Comparison of ENCODE assay signal across 12 cellular contexts in the genomic region with DNA sequence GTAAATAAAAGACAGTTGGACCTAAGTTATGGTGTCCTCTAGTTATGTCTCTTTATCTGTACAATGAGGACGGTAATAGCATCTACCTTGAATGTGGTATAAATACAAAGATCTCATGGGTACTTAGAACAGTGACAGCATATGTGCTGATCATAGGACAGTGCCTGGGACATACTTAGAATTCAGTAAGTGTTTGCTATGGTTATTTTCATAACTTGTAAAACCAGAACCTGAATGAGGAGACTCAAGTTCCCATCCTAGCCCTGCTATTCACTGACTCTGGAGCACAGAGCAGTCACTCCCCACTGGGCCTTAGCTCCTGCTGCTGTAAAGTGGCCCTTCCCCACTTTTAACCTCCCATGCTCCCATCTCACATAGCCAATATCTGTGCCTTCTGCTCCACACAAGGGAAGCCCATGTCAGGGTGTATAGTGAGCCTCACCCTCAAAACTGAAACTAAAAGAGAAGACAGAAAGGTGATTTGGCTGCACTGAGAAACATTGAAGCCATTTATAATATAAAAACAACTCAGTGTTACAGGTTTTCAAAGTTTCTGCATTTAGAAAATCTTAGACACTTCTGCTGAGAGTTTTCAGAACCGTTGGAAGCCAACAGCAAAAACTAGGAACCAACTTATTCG.
DNase-seq lines count a peak whose midpoint lies in the region; ATAC-seq lines count a peak whose summit lies in the region.
"Had no signal": no experiment of that assay in that cellular context is flagged by ENCODE, and none has a peak within 500 bp of the region (broad histone marks: within the 10 kb centered on the region; RNA-seq: fewer than 3 reads in every experiment).

No MANE protein-coding gene starts in this region.

- no peaks in the 10 kb centered on the region for H3K4me1 Mint-ChIP-seq in stimulated activated effector memory CD8-positive, alpha-beta T cell treated with anti-CD3 and anti-CD28 coated beads, Interleukin-12 subunit alpha, Interleukin-12 subunit beta, amount 100 ng/mL, for 72 hours

- H3K9me3 Mint-ChIP-seq in stimulated activated effector memory CD8-positive, alpha-beta T cell treated with anti-CD3 and anti-CD28 coated beads, Interleukin-12 subunit alpha, Interleukin-12 subunit beta, amount 100 ng/mL, for 72 hours = no peaks in the 10 kb centered on the region
- H3K9me3 Mint-ChIP-seq: activated naive CD8-positive, alpha-beta T cell treated with anti-CD3 and anti-CD28 coated beads for 36 hours; CD4-positive, alpha-beta T cell; T-helper 2 cell treated with Interferon-gamma antibody and Interleukin-4, amounts not matched to agents 5 μg/mL and 100 μg/mL, for 36 hours had no signal

- H3K4me3 Mint-ChIP-seq in stimulated activated effector memory CD8-positive, alpha-beta T cell treated with anti-CD3 and anti-CD28 coated beads, Interleukin-12 subunit alpha, Interleukin-12 subunit beta, amount 100 ng/mL, for 72 hours = no peak overlapping the region
- H3K4me3 Mint-ChIP-seq: activated naive CD8-positive, alpha-beta T cell treated with anti-CD3 and anti-CD28 coated beads for 36 hours; CD4-positive, alpha-beta T cell; T-helper 2 cell treated with Interferon-gamma antibody and Interleukin-4, amounts not matched to agents 5 μg/mL and 100 μg/mL, for 36 hours had no signal

- ATAC-seq in GM19025 (IDR thresholded peaks at IDR 0.05; ENCODE audit: low read depth, unreplicated experiment) = peak; percentile 75
- peak; percentile 79 for ATAC-seq in GM21619 (IDR thresholded peaks at IDR 0.05; ENCODE audit: unreplicated experiment)
- ATAC-seq in HG03342 (IDR thresholded peaks at IDR 0.05; ENCODE audit: unreplicated experiment) = peak; percentile 75
- ATAC-seq in stimulated activated effector memory CD8-positive, alpha-beta T cell treated with anti-CD3 and anti-CD28 coated beads, Interleukin-12 subunit alpha, Interleukin-12 subunit beta, amount 100 ng/mL, for 72 hours = peak; percentile 40
- ATAC-seq: Panc1 had no signal

- H3K36me3 Mint-ChIP-seq in stimulated activated effector memory CD8-positive, alpha-beta T cell treated with anti-CD3 and anti-CD28 coated beads, Interleukin-12 subunit alpha, Interleukin-12 subunit beta, amount 100 ng/mL, for 72 hours = no peaks in the 10 kb centered on the region
- H3K36me3 Mint-ChIP-seq: activated naive CD8-positive, alpha-beta T cell treated with anti-CD3 and anti-CD28 coated beads for 36 hours had no signal

- H3K27ac Mint-ChIP-seq in stimulated activated effector memory CD8-positive, alpha-beta T cell treated with anti-CD3 and anti-CD28 coated beads, Interleukin-12 subunit alpha, Interleukin-12 subunit beta, amount 100 ng/mL, for 72 hours = no peak overlapping the region
- H3K27ac Mint-ChIP-seq: activated naive CD8-positive, alpha-beta T cell treated with anti-CD3 and anti-CD28 coated beads for 36 hours; CD4-positive, alpha-beta T cell; T-helper 2 cell treated with Interferon-gamma antibody and Interleukin-4, amounts not matched to agents 5 μg/mL and 100 μg/mL, for 36 hours had no signal

- no peak for DNase-seq in stimulated activated effector memory CD8-positive, alpha-beta T cell treated with anti-CD3 and anti-CD28 coated beads, Interleukin-12 subunit alpha, Interleukin-12 subunit beta, amount 100 ng/mL, for 72 hours (ENCODE audit: low spot score in 2 of 2)
- DNase-seq in DMS153 (lab: John Stamatoyannopoulos, UW) = no peak
- DNase-seq in Kasumi-1 (lab: John Stamatoyannopoulos, UW) = no peak
- DNase-seq in activated gamma-delta T cell (lab: John Stamatoyannopoulos, UW) = no peak
- DNase-seq: activated naive CD8-positive, alpha-beta T cell treated with anti-CD3 and anti-CD28 coated beads for 36 hours; CD4-positive, alpha-beta T cell; stimulated activated CD4-positive, alpha-beta T cell treated with anti-CD3 and anti-CD28 coated beads, Interleukin-4, amount 100 ng/mL, for 1 hour had no signal
